ENCODE assay signal across 18 cellular contexts in the genomic region with DNA sequence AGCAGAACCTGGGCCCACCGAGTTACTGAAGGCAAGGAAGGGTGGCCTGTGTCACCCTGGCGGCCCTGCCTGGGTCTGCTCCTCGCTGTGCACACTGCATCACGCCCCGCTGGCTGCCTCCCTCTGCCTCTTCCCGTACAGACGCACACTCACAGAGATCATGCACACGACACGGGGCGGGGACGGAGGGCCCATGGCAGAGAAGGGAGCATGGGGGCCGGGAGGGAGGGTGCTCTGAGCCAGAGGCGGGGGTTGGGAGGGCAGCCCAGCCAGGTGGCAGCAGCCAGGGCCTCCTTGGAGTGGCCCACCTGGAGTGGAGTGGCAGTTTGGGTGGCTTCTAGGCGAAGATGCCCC. TPM values are rescaled to one million over a fixed set of nuclear protein-coding genes. Genes with fewer than 3 reads are reported as not detected.
DNase-seq lines count a peak whose midpoint lies in the region; ATAC-seq and TF ChIP-seq lines count a peak whose summit lies in the region.
"Had no signal": no experiment of that assay in that cellular context is flagged by ENCODE, and none has a peak within 500 bp of the region (broad histone marks: within the 10 kb centered on the region; RNA-seq: fewer than 3 reads in every experiment).

No MANE protein-coding gene starts in this region.

- DNase-seq in Right ventricle myocardium inferior (ENCODE audit: missing footprints) = peak; percentile 31
- no peak for DNase-seq in cardiac septum (ENCODE audit: low spot score)
- no peak for DNase-seq in central memory CD8-positive, alpha-beta T cell (ENCODE audit: low spot score in 2 of 2)
- DNase-seq in stimulated activated effector memory CD8-positive, alpha-beta T cell treated with anti-CD3 and anti-CD28 coated beads, Interleukin-12 subunit alpha, Interleukin-12 subunit beta, amount 100 ng/mL, for 72 hours (ENCODE audit: low spot score in 2 of 2) = no peak
- no peak for DNase-seq in ecto neural progenitor cell (ENCODE audit: low spot score)
- DNase-seq in GM19240 (ENCODE audit: insufficient read length, low spot score) = no peak
- DNase-seq: GDM1, H9, MM.1S, NCI-H1092, NCI-H146, NCI-H226, NCI-H82, OCI-M1, T-helper 1 cell had no signal

- H3K36me3 Mint-ChIP-seq in central memory CD8-positive, alpha-beta T cell (ENCODE audit: insufficient read depth) = peaks cover 59% of the 10 kb centered on the region
- peaks cover 92% of the 10 kb centered on the region for H3K36me3 Mint-ChIP-seq in stimulated activated effector memory CD8-positive, alpha-beta T cell treated with anti-CD3 and anti-CD28 coated beads, Interleukin-12 subunit alpha, Interleukin-12 subunit beta, amount 100 ng/mL, for 72 hours

- H3K36me3 ChIP-seq in HEK293 (ENCODE audit: control insufficient read depth in 2 of 2, insufficient read depth in 1 of 2, low read length in 2 of 2) = peaks cover 4 to 77% of the 10 kb centered on the region in 2 experiments; a peak in 2 of 3 replicates

- peaks cover 9% of the 10 kb centered on the region for H3K4me1 Mint-ChIP-seq in central memory CD8-positive, alpha-beta T cell
- H3K4me1 Mint-ChIP-seq in stimulated activated effector memory CD8-positive, alpha-beta T cell treated with anti-CD3 and anti-CD28 coated beads, Interleukin-12 subunit alpha, Interleukin-12 subunit beta, amount 100 ng/mL, for 72 hours = peaks cover 11% of the 10 kb centered on the region

- POLR2A ChIA-PET in HEK293 (lab: Yijun Ruan, JAX) = interaction anchor here (0.6 to 1.6 kb wide), 3 partner anchors 26 to 93 kb away, joined by 3 to 4 read pairs (median 3); no protein-coding TSS in a partner anchor

- H3K4me1 ChIP-seq in HEK293 (ENCODE audit: control insufficient read depth, insufficient read depth, low read length) = no peaks in the 10 kb centered on the region

- H3K4me3 ChIP-seq in HEK293 (ENCODE audit: low read depth, low read length) = no peak overlapping the region

- peak overlapping the region; percentile 22 for H3K27ac Mint-ChIP-seq in central memory CD8-positive, alpha-beta T cell (ENCODE audit: low read depth)
- H3K27ac Mint-ChIP-seq in stimulated activated effector memory CD8-positive, alpha-beta T cell treated with anti-CD3 and anti-CD28 coated beads, Interleukin-12 subunit alpha, Interleukin-12 subunit beta, amount 100 ng/mL, for 72 hours = peak overlapping the region; percentile 17
- H3K27ac Mint-ChIP-seq: H9 had no signal

- CTCF ChIA-PET in HEK293 (lab: Yijun Ruan, JAX) = interaction anchor here (0.8 to 2.1 kb wide), 4 partner anchors 8 to 34 kb away, joined by 4 to 9 read pairs (median 6); no protein-coding TSS in a partner anchor

- H3K27ac ChIP-seq in HEK293 (ENCODE audit: extremely low read depth, low read depth, low read length) = 0 out of 2 replicates have a peak overlapping the region, but pooled peaks have one; percentile 5

- H3K27me3 Mint-ChIP-seq in central memory CD8-positive, alpha-beta T cell = no peaks in the 10 kb centered on the region

- H3K9me3 Mint-ChIP-seq in central memory CD8-positive, alpha-beta T cell = no peaks in the 10 kb centered on the region
- no peaks in the 10 kb centered on the region for H3K9me3 Mint-ChIP-seq in stimulated activated effector memory CD8-positive, alpha-beta T cell treated with anti-CD3 and anti-CD28 coated beads, Interleukin-12 subunit alpha, Interleukin-12 subunit beta, amount 100 ng/mL, for 72 hours
- H3K9me3 Mint-ChIP-seq: H9 had no signal

- no peak overlapping the region for H3K4me3 Mint-ChIP-seq in central memory CD8-positive, alpha-beta T cell
- H3K4me3 Mint-ChIP-seq in stimulated activated effector memory CD8-positive, alpha-beta T cell treated with anti-CD3 and anti-CD28 coated beads, Interleukin-12 subunit alpha, Interleukin-12 subunit beta, amount 100 ng/mL, for 72 hours = no peak overlapping the region
- H3K4me3 Mint-ChIP-seq: CD14-positive monocyte, H9 had no signal

- ATAC-seq in Right ventricle myocardium inferior = no peak
- ATAC-seq in central memory CD8-positive, alpha-beta T cell (replicated peaks; ENCODE audit: extremely low read depth, poor library complexity, severe bottlenecking) = no peak
- ATAC-seq in stimulated activated effector memory CD8-positive, alpha-beta T cell treated with anti-CD3 and anti-CD28 coated beads, Interleukin-12 subunit alpha, Interleukin-12 subunit beta, amount 100 ng/mL, for 72 hours = no peak
- no peak for ATAC-seq in GM19452 (IDR thresholded peaks at IDR 0.05; ENCODE audit: unreplicated experiment)

- intact Hi-C loops in Right ventricle myocardium inferior (cut with DNase I) (no loop called here), cardiac septum (cut with DNase I) (no loop called here)

- H3K9me3 ChIP-seq in HEK293 (ENCODE audit: control insufficient read depth, insufficient read depth, low read depth, low read length) = no peaks in the 10 kb centered on the region

- TF ChIP-seq CTCF in HEK293 (tag by site-specific recombination; IDR thresholded peaks at IDR 0.05) = no peak

TF ChIP-seq in HEK293, 187 proteins besides CTCF, POLR2A, EP300 and RAD21:
- TF ChIP-seq ZNF624 (tag by site-specific recombination; IDR thresholded peaks at IDR 0.05) (no peak), SP2 (tag by site-specific recombination; IDR thresholded peaks at IDR 0.05) (no peak), GLIS1 (tag by site-specific recombination; IDR thresholded peaks at IDR 0.05) (peak; percentile 39)

RNA-seq across cellular contexts. Expression of gene BUD23, which starts 16.6 kb away (rescaled TPM):
- total RNA-seq in Right ventricle myocardium inferior = 81.1 TPM
- 59.1 TPM for total RNA-seq in cardiac septum

RNA-seq across cellular contexts. Expression of gene DNAJC30, which starts 16.8 kb away (rescaled TPM):
- total RNA-seq in Right ventricle myocardium inferior = 13.8 TPM
- total RNA-seq in cardiac septum = 16.4 TPM

RNA-seq across cellular contexts. Expression of gene STX1A, which starts 19.4 kb away (rescaled TPM):
- total RNA-seq in Right ventricle myocardium inferior (1.6 TPM), cardiac septum (3.3 TPM)

RNA-seq across cellular contexts. Expression of gene VPS37D, which starts 32.4 kb away (rescaled TPM):
- 3.0 TPM for total RNA-seq in Right ventricle myocardium inferior
- total RNA-seq in cardiac septum = 2.4 TPM

RNA-seq across cellular contexts. Expression of gene ABHD11, which starts 38.6 kb away (rescaled TPM):
- total RNA-seq in Right ventricle myocardium inferior = 21.5 TPM
- 31.6 TPM for total RNA-seq in cardiac septum
